Comparison of ENCODE assay signal across 11 cellular contexts in genomic region chr2:232310189-232310588, GRCh38.
DNase-seq lines count a peak whose midpoint lies in the region; ATAC-seq and TF ChIP-seq lines count a peak whose summit lies in the region.
"Had no signal": no experiment of that assay in that cellular context is flagged by ENCODE, and none has a peak within 500 bp of the region (broad histone marks: within the 10 kb centered on the region; RNA-seq: fewer than 3 reads in every experiment).

No MANE protein-coding gene starts in this region.

- no peak overlapping the region for H3K4ac ChIP-seq in H9 (ENCODE audit: low read depth, low read length)

- H4K20me1 ChIP-seq in H9 (ENCODE audit: control insufficient read depth, insufficient read depth, insufficient read length): no peaks in the 10 kb centered on the region

- CTCF ChIA-PET in activated CD4-positive, alpha-beta T cell treated with anti-CD3 and anti-CD28 coated beads, Interleukin-2, amount 10 ng/mL, durations not matched to agents 7 days and 5 days (lab: Charles Lee): interaction anchor here (0.6 to 3.4 kb wide), 7 partner anchors 10 to 1487 kb away, joined by 3 to 19 read pairs (median 11); partner anchors contain the start of gene NPPC

- H3K27me3 Mint-ChIP-seq in H9 (ENCODE audit: low read depth) (no peaks in the 10 kb centered on the region; the same call in 1 of the 2 replicates), progenitor cell of endocrine pancreas (no peaks in the 10 kb centered on the region)
- H3K27me3 Mint-ChIP-seq in activated CD4-positive, alpha-beta T cell treated with anti-CD3 and anti-CD28 coated beads, Interleukin-2, amount 10 ng/mL, durations not matched to agents 7 days and 5 days: no peaks in the 10 kb centered on the region
- H3K27me3 Mint-ChIP-seq in dendritic cell treated with granulocyte-macrophage colony-stimulating factor and Interleukin-4, amounts not matched to agents 40 ng/mL and 50 ng/mL, for 4 days: no peaks in the 10 kb centered on the region

- H2BK12ac ChIP-seq in H9 (ENCODE audit: insufficient read length, low read depth, low read length): no peak overlapping the region

- H3K4me3 ChIP-seq in WERI-Rb-1 (ENCODE audit: low read depth, low read length): no peak overlapping the region
- H3K4me3 ChIP-seq: SK-N-MC, stomach had no signal

- no peak overlapping the region for H3K14ac ChIP-seq in H9 (ENCODE audit: insufficient read depth, low read length)

- H3K27ac Mint-ChIP-seq in H9 (0 out of 7 replicates have a peak overlapping the region, but pooled peaks of 2 of the 3 experiments have one; percentile 29 to 46), progenitor cell of endocrine pancreas (no peak overlapping the region)
- H3K27ac Mint-ChIP-seq in activated CD4-positive, alpha-beta T cell treated with anti-CD3 and anti-CD28 coated beads, Interleukin-2, amount 10 ng/mL, durations not matched to agents 7 days and 5 days: peak overlapping the region; percentile 95
- H3K27ac Mint-ChIP-seq in dendritic cell treated with granulocyte-macrophage colony-stimulating factor and Interleukin-4, amounts not matched to agents 40 ng/mL and 50 ng/mL, for 4 days: peak overlapping the region; percentile 10
- H3K27ac Mint-ChIP-seq: nephron had no signal

- WGBS in H9 (ENCODE audit: extremely low coverage, insufficient read length, low lambda C conversion rate): no CpG with 5 or more reads among the region's 9 CpGs

- H2BK15ac ChIP-seq in H9 (ENCODE audit: low read depth, low read length): no peak overlapping the region

- H3K4me1 Mint-ChIP-seq in H9 (peaks cover 3 to 10% of the 10 kb centered on the region in 2 experiments; a peak in 2 of 4 replicates), progenitor cell of endocrine pancreas (ENCODE audit: low read depth) (no peaks in the 10 kb centered on the region)
- H3K4me1 Mint-ChIP-seq in activated CD4-positive, alpha-beta T cell treated with anti-CD3 and anti-CD28 coated beads, Interleukin-2, amount 10 ng/mL, durations not matched to agents 7 days and 5 days: peaks cover 75% of the 10 kb centered on the region
- peaks cover 21% of the 10 kb centered on the region for H3K4me1 Mint-ChIP-seq in dendritic cell treated with granulocyte-macrophage colony-stimulating factor and Interleukin-4, amounts not matched to agents 40 ng/mL and 50 ng/mL, for 4 days (ENCODE audit: low read depth)
- H3K4me1 Mint-ChIP-seq: nephron had no signal

- H2BK120ac ChIP-seq in H9 (ENCODE audit: low read depth, low read length, poor library complexity, severe bottlenecking): no peak overlapping the region

- TF ChIP-seq CTCF in H9 (conservative IDR thresholded peaks at IDR 0.05): no peak
- TF ChIP-seq CTCF in progenitor cell of endocrine pancreas (IDR thresholded peaks at IDR 0.05; ENCODE audit: unreplicated experiment): no peak
- no peak for TF ChIP-seq CTCF in WERI-Rb-1 (IDR thresholded peaks at IDR 0.05; ENCODE audit: low read depth, low read length)

- H3K4me2 ChIP-seq in H9 (ENCODE audit: insufficient read depth, insufficient read length, low read length): no peak overlapping the region

- H4K5ac ChIP-seq in H9 (ENCODE audit: insufficient read length, low read depth, low read length): no peak overlapping the region

- no peaks in the 10 kb centered on the region for H3K9me3 ChIP-seq in H9 (ENCODE audit: control insufficient read depth, low read depth, low read length)
- peaks cover 12% of the 10 kb centered on the region for H3K9me3 ChIP-seq in WERI-Rb-1 (ENCODE audit: severe bottlenecking)

- H3K9ac ChIP-seq in H9 (ENCODE audit: extremely low read depth, insufficient read length, low read length): no peak overlapping the region

- no peak overlapping the region for H3K56ac ChIP-seq in H9 (ENCODE audit: insufficient read length, low read depth, low read length)

- no peak for DNase-seq in H9
- peak; percentile 46 for DNase-seq in activated CD4-positive, alpha-beta T cell treated with anti-CD3 and anti-CD28 coated beads, Interleukin-2, amount 10 ng/mL, durations not matched to agents 7 days and 5 days
- DNase-seq in sciatic nerve (ENCODE audit: low spot score): peak; percentile 25
- DNase-seq in progenitor cell of endocrine pancreas (ENCODE audit: low spot score, unreplicated experiment): no peak
- no peak for DNase-seq in NCI-H2107 (lab: John Stamatoyannopoulos, UW)
- no peak for DNase-seq in WERI-Rb-1
- DNase-seq: stomach had no signal

- intact Hi-C loops in dendritic cell treated with granulocyte-macrophage colony-stimulating factor and Interleukin-4, amounts not matched to agents 40 ng/mL and 50 ng/mL, for 4 days (cut with micrococcal nuclease): no loop called here
- intact Hi-C loops in sciatic nerve (cut with DNase I): no loop called here

- ATAC-seq in sciatic nerve: no peak

- H3K36me3 Mint-ChIP-seq in H9 (ENCODE audit: insufficient read depth in 1 of 3, low read depth in 3 of 3) (peaks cover 6 to 19% (median 12%) of the 10 kb centered on the region in 3 experiments), progenitor cell of endocrine pancreas (ENCODE audit: insufficient read depth) (peaks cover 12% of the 10 kb centered on the region)
- peaks cover 40% of the 10 kb centered on the region for H3K36me3 Mint-ChIP-seq in activated CD4-positive, alpha-beta T cell treated with anti-CD3 and anti-CD28 coated beads, Interleukin-2, amount 10 ng/mL, durations not matched to agents 7 days and 5 days (ENCODE audit: low read depth)
- peaks cover 35% of the 10 kb centered on the region for H3K36me3 Mint-ChIP-seq in dendritic cell treated with granulocyte-macrophage colony-stimulating factor and Interleukin-4, amounts not matched to agents 40 ng/mL and 50 ng/mL, for 4 days (ENCODE audit: low read depth)

- H3K4me3 Mint-ChIP-seq in H9 (no peak overlapping the region), progenitor cell of endocrine pancreas (ENCODE audit: low read depth) (no peak overlapping the region)
- H3K4me3 Mint-ChIP-seq in activated CD4-positive, alpha-beta T cell treated with anti-CD3 and anti-CD28 coated beads, Interleukin-2, amount 10 ng/mL, durations not matched to agents 7 days and 5 days: peak overlapping the region; percentile 47
- H3K4me3 Mint-ChIP-seq in dendritic cell treated with granulocyte-macrophage colony-stimulating factor and Interleukin-4, amounts not matched to agents 40 ng/mL and 50 ng/mL, for 4 days: no peak overlapping the region
- H3K4me3 Mint-ChIP-seq: nephron had no signal

- H3K79me2 ChIP-seq in H9 (ENCODE audit: insufficient read depth, low read length): no peaks in the 10 kb centered on the region

- H3T11ph ChIP-seq in H9 (ENCODE audit: low read length): no peak overlapping the region

- H2BK20ac ChIP-seq in H9 (ENCODE audit: low read depth, low read length, poor library complexity, severe bottlenecking): no peak overlapping the region

- no peak overlapping the region for H2AFZ ChIP-seq in H9 (ENCODE audit: low read length)

- no peak overlapping the region for H2BK5ac ChIP-seq in H9 (ENCODE audit: insufficient read length, low read length)

- no peaks in the 10 kb centered on the region for H3K79me1 ChIP-seq in H9 (ENCODE audit: insufficient read depth, low read depth, low read length, poor library complexity, severe bottlenecking)

- peaks cover 10 to 21% of the 10 kb centered on the region in 2 experiments for H3K9me3 Mint-ChIP-seq in H9
- peaks cover 14% of the 10 kb centered on the region for H3K9me3 Mint-ChIP-seq in activated CD4-positive, alpha-beta T cell treated with anti-CD3 and anti-CD28 coated beads, Interleukin-2, amount 10 ng/mL, durations not matched to agents 7 days and 5 days
- peaks cover 19% of the 10 kb centered on the region for H3K9me3 Mint-ChIP-seq in dendritic cell treated with granulocyte-macrophage colony-stimulating factor and Interleukin-4, amounts not matched to agents 40 ng/mL and 50 ng/mL, for 4 days
- peaks cover 21% of the 10 kb centered on the region for H3K9me3 Mint-ChIP-seq in progenitor cell of endocrine pancreas (ENCODE audit: low read depth)

- H4K91ac ChIP-seq in H9 (ENCODE audit: insufficient read length, low read depth, low read length): no peak overlapping the region

- H3K23me2 ChIP-seq in H9 (ENCODE audit: insufficient read length, low read depth, low read length, poor library complexity, severe bottlenecking): no peaks in the 10 kb centered on the region

- no peak overlapping the region for H3K23ac ChIP-seq in H9 (ENCODE audit: insufficient read length, low read depth, low read length)

- H3K4me1 ChIP-seq in H9 (ENCODE audit: insufficient read depth, low read length): no peaks in the 10 kb centered on the region

- no peak overlapping the region for H3K18ac ChIP-seq in H9 (ENCODE audit: insufficient read length, low read depth, low read length)

- H3K27ac ChIP-seq in H9 (ENCODE audit: insufficient read length, low read depth, low read length): no peak overlapping the region
- H3K27ac ChIP-seq in WERI-Rb-1: no peak overlapping the region
- H3K27ac ChIP-seq: epithelial cell of prostate, SK-N-MC, stomach had no signal

- POLR2A ChIA-PET in activated CD4-positive, alpha-beta T cell treated with anti-CD3 and anti-CD28 coated beads, Interleukin-2, amount 10 ng/mL, durations not matched to agents 7 days and 5 days (lab: Charles Lee): interaction anchor here (0.6 kb wide), 1 partner anchor 846 kb away, joined by 4 read pairs; no protein-coding TSS in a partner anchor

- H2AK5ac ChIP-seq in H9 (ENCODE audit: insufficient read length, low read length): no peak overlapping the region

- no peaks in the 10 kb centered on the region for H3K27me3 ChIP-seq in H9 (ENCODE audit: insufficient read depth, low read length)
- no peaks in the 10 kb centered on the region for H3K27me3 ChIP-seq in WERI-Rb-1 (ENCODE audit: insufficient read depth, low read depth, severe bottlenecking)
- H3K27me3 ChIP-seq: stomach had no signal

- no peak overlapping the region for H4K8ac ChIP-seq in H9 (replicated peaks; ENCODE audit: insufficient read length, low read depth, low read length)

- H3K36me3 ChIP-seq in WERI-Rb-1: no peaks in the 10 kb centered on the region

Comparison
In these comparisons a context has a peak if more than half of its experiments do, and no peak if none do; other contexts are left out.
1. DNase-seq: peak in activated CD4-positive, alpha-beta T cell treated with anti-CD3 and anti-CD28 coated beads, Interleukin-2, amount 10 ng/mL, durations not matched to agents 7 days and 5 days (single experiment) and sciatic nerve (single experiment); none in H9 (single experiment), progenitor cell of endocrine pancreas (single experiment), NCI-H2107 (single experiment) and WERI-Rb-1 (single experiment).